In genomic region chrX:106802063-106802387, GRCh38 we compare ENCODE assay signal across 8 cellular contexts.
A peak's percentile ranks its signal among the peaks of the same experiment; 100 is the strongest.
DNase-seq lines count a peak whose midpoint lies in the region; ATAC-seq and TF ChIP-seq lines count a peak whose summit lies in the region.

No MANE protein-coding gene starts in this region.

- no peaks in the 10 kb centered on the region for H3K79me2 ChIP-seq in parathyroid adenoma

- H2AFZ ChIP-seq in parathyroid adenoma: peak overlapping the region; percentile 74

- TF ChIP-seq CTCF in AG09309 (IDR thresholded peaks at IDR 0.05; ENCODE audit: control insufficient read depth, insufficient read depth, low read depth, low read length, missing control alignments) (no peak), parathyroid adenoma (IDR thresholded peaks at IDR 0.05) (no peak)

- no peaks in the 10 kb centered on the region for H3K36me3 ChIP-seq in NT2/D1 (ENCODE audit: insufficient read depth, insufficient read length, low read length)
- H3K36me3 ChIP-seq in parathyroid adenoma (ENCODE audit: control insufficient read depth, insufficient read depth, low read length): no peaks in the 10 kb centered on the region

- H3K9me3 ChIP-seq in NT2/D1 (ENCODE audit: insufficient read depth, low read length): no peaks in the 10 kb centered on the region
- no peaks in the 10 kb centered on the region for H3K9me3 ChIP-seq in parathyroid adenoma (ENCODE audit: control insufficient read depth, low read length)

- H3K4me3 ChIP-seq in AG09309 (ENCODE audit: control insufficient read depth, low read depth, low read length) (peak overlapping the region; percentile 89), NT2/D1 (ENCODE audit: insufficient read length, low read depth) (peak overlapping the region; percentile 89), parathyroid adenoma (ENCODE audit: low read depth, low read length) (peak overlapping the region; percentile 74)

- H3K4me2 ChIP-seq in parathyroid adenoma (ENCODE audit: low read length): peak overlapping the region; percentile 73

- no peaks in the 10 kb centered on the region for H3K4me1 ChIP-seq in NT2/D1 (ENCODE audit: insufficient read depth, insufficient read length)
- H3K4me1 ChIP-seq in parathyroid adenoma: no peaks in the 10 kb centered on the region

- no peak overlapping the region for H3K27ac ChIP-seq in parathyroid adenoma

- DNase-seq in AG09309 (ENCODE audit: low read depth): no peak
- DNase-seq in NT2/D1 (ENCODE audit: low read depth, low spot score): no peak
- peak; percentile 10 for DNase-seq in fibroblast of gingiva (ENCODE audit: low read depth)
- DNase-seq in NOMO-1 (lab: John Stamatoyannopoulos, UW; ENCODE audit: unreplicated experiment in 2 of 2): no peak
- no peak for DNase-seq in nucleus accumbens (lab: John Stamatoyannopoulos, UW)
- DNase-seq in GDM1 (lab: John Stamatoyannopoulos, UW): no peak

- peak; percentile 11 for ATAC-seq in GM19397 (IDR thresholded peaks at IDR 0.05; ENCODE audit: unreplicated experiment)

- peaks cover 17% of the 10 kb centered on the region for H3K27me3 ChIP-seq in NT2/D1 (ENCODE audit: insufficient read depth, insufficient read length)
- H3K27me3 ChIP-seq in parathyroid adenoma (ENCODE audit: control insufficient read depth, insufficient read depth, low read length): no peaks in the 10 kb centered on the region

- H3K9ac ChIP-seq in NT2/D1 (ENCODE audit: insufficient read length, low read depth) (peak overlapping the region; percentile 14), parathyroid adenoma (no peak overlapping the region)
